In the genomic region with DNA sequence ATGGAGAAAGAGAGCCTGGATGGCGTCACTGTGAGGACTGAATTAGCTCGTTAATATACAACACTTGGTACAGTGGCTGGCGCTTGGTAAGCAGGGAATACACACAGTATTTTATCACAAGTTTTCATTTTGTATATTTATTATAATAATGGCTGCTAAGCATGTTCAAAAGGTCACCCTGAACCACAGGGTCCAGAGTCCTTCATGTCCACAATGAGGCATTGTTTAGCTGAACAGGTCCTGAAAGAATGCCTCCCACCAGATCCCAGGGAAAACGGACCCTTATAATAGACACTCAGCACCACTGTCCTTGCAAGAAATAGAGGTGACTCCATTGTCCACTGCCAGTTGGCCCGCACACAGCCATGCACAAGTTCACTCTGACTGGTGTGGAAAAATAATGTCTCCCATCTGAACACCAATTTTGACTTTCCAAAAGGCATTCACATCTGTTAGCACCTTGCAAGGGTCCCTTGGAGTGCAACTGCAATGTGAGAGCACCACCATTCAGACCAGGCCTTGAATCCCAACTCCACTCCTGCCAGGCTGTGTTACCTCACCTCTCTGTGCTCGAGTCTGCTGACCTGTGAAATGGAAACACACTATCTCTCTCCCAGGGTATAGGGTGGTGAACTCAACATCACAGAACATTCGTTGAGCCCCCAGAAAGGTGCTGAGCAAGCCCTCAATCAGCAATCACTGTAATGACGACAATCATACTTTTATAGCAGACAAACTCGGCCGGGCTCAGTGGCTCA, we compare ENCODE assay signal across 19 cellular contexts. TPM values are rescaled to one million over a fixed set of nuclear protein-coding genes. Genes with fewer than 3 reads are reported as not detected.
DNase-seq lines count a peak whose midpoint lies in the region; ATAC-seq and FAIRE-seq lines count a peak whose summit lies in the region.
"Had no signal": no experiment of that assay in that cellular context is flagged by ENCODE, and none has a peak within 500 bp of the region (broad histone marks: within the 10 kb centered on the region; RNA-seq: fewer than 3 reads in every experiment).

No MANE protein-coding gene starts in this region.

- H3K4me1 ChIP-seq in CD8-positive, alpha-beta memory T cell (ENCODE audit: insufficient read depth, low read length) = peaks cover 40% of the 10 kb centered on the region
- H3K4me1 ChIP-seq in trophoblast cell (ENCODE audit: control insufficient read depth in 1 of 2, insufficient read depth in 2 of 2, low read length in 2 of 2) = peaks cover 29 to 33% of the 10 kb centered on the region in 2 experiments

- H3K27me3 ChIP-seq in CD8-positive, alpha-beta memory T cell (ENCODE audit: insufficient read depth, low read length, poor library complexity, severe bottlenecking) = no peaks in the 10 kb centered on the region
- H3K27me3 ChIP-seq in trophoblast cell (ENCODE audit: insufficient read depth, low read length) = no peaks in the 10 kb centered on the region
- H3K27me3 ChIP-seq: brain microvascular endothelial cell, MG63, SJSA1 had no signal

- H3K9me3 ChIP-seq in CD8-positive, alpha-beta memory T cell (ENCODE audit: low read length) = no peaks in the 10 kb centered on the region
- H3K9me3 ChIP-seq in trophoblast cell (ENCODE audit: insufficient read depth, low read depth, low read length) = no peaks in the 10 kb centered on the region
- H3K9me3 ChIP-seq: MG63, prostate gland, SJSA1 had no signal

- no peak for FAIRE-seq in RCC 7860 (lab: Jason Lieb, UNC)
- FAIRE-seq: frontal cortex, kidney had no signal

- CTCF ChIA-PET in CD8-positive, alpha-beta memory T cell (lab: Charles Lee) = interaction anchor here (0.9 kb wide), 1 partner anchor 38 kb away, joined by 3 read pairs; no protein-coding TSS in a partner anchor

- no peak overlapping the region for H3K14ac ChIP-seq in trophoblast cell (ENCODE audit: low read length)

- H3K27ac Mint-ChIP-seq in activated CD4-positive, alpha-beta T cell treated with anti-CD3 and anti-CD28 coated beads, Interleukin-2, amount 10 ng/mL, durations not matched to agents 24 days and 14 days = peak overlapping the region; percentile 41
- H3K27ac Mint-ChIP-seq in CD8-positive, alpha-beta memory T cell = peak overlapping the region in 6 of 8 donors; percentile 19 to 98 (median 66)
- H3K27ac Mint-ChIP-seq in activated naive CD8-positive, alpha-beta T cell treated with anti-CD3 and anti-CD28 coated beads, Interleukin-2, amount 10 ng/mL, durations not matched to agents 7 days and 5 days = peak overlapping the region; percentile 9

- H3K27ac ChIP-seq in CD8-positive, alpha-beta memory T cell (ENCODE audit: low read depth, low read length) = no peak overlapping the region
- H3K27ac ChIP-seq in trophoblast cell (ENCODE audit: low read depth, low read length) = no peak overlapping the region
- H3K27ac ChIP-seq: brain microvascular endothelial cell, prostate gland, SJSA1 had no signal

- H3K36me3 Mint-ChIP-seq in activated CD4-positive, alpha-beta T cell treated with anti-CD3 and anti-CD28 coated beads, Interleukin-2, amount 10 ng/mL, durations not matched to agents 24 days and 14 days (ENCODE audit: low read depth) = peaks cover 47% of the 10 kb centered on the region
- peaks cover 0 to 16% (median 1%) of the 10 kb centered on the region in 3 donors for H3K36me3 Mint-ChIP-seq in CD8-positive, alpha-beta memory T cell
- H3K36me3 Mint-ChIP-seq in activated naive CD8-positive, alpha-beta T cell treated with anti-CD3 and anti-CD28 coated beads, Interleukin-2, amount 10 ng/mL, durations not matched to agents 7 days and 5 days = peaks cover 8% of the 10 kb centered on the region

- H3K4me1 Mint-ChIP-seq in activated CD4-positive, alpha-beta T cell treated with anti-CD3 and anti-CD28 coated beads, Interleukin-2, amount 10 ng/mL, durations not matched to agents 24 days and 14 days = peaks cover 52% of the 10 kb centered on the region
- H3K4me1 Mint-ChIP-seq in CD8-positive, alpha-beta memory T cell = peaks cover 55 to 81% (median 73%) of the 10 kb centered on the region in 3 donors
- peaks cover 45% of the 10 kb centered on the region for H3K4me1 Mint-ChIP-seq in activated naive CD8-positive, alpha-beta T cell treated with anti-CD3 and anti-CD28 coated beads, Interleukin-2, amount 10 ng/mL, durations not matched to agents 7 days and 5 days

- no CpG with 5 or more reads among the region's 10 CpGs for WGBS in trophoblast cell (ENCODE audit: extremely low coverage, insufficient coverage, insufficient read length)

- no peak overlapping the region for H2AFZ ChIP-seq in trophoblast cell (ENCODE audit: insufficient read depth, low read length, poor library complexity)

- peak overlapping the region; percentile 43 for H3K4me3 Mint-ChIP-seq in activated CD4-positive, alpha-beta T cell treated with anti-CD3 and anti-CD28 coated beads, Interleukin-2, amount 10 ng/mL, durations not matched to agents 24 days and 14 days
- H3K4me3 Mint-ChIP-seq in CD8-positive, alpha-beta memory T cell = peak overlapping the region in 1 of 7 donors; percentile 7
- no peak overlapping the region for H3K4me3 Mint-ChIP-seq in activated naive CD8-positive, alpha-beta T cell treated with anti-CD3 and anti-CD28 coated beads, Interleukin-2, amount 10 ng/mL, durations not matched to agents 7 days and 5 days

- H3K27me3 Mint-ChIP-seq in activated CD4-positive, alpha-beta T cell treated with anti-CD3 and anti-CD28 coated beads, Interleukin-2, amount 10 ng/mL, durations not matched to agents 24 days and 14 days = no peaks in the 10 kb centered on the region
- H3K27me3 Mint-ChIP-seq in CD8-positive, alpha-beta memory T cell = no peaks in the 10 kb centered on the region
- H3K27me3 Mint-ChIP-seq in activated naive CD8-positive, alpha-beta T cell treated with anti-CD3 and anti-CD28 coated beads, Interleukin-2, amount 10 ng/mL, durations not matched to agents 7 days and 5 days = no peaks in the 10 kb centered on the region

- peaks cover 65% of the 10 kb centered on the region for H3K79me2 ChIP-seq in trophoblast cell (ENCODE audit: control insufficient read depth, insufficient read depth, low read length, poor library complexity)

- no peak overlapping the region for H2AK5ac ChIP-seq in trophoblast cell (ENCODE audit: low read length)

- no peak overlapping the region for H4K91ac ChIP-seq in trophoblast cell (ENCODE audit: low read depth, low read length)

- no peak overlapping the region for H4K12ac ChIP-seq in trophoblast cell (ENCODE audit: low read depth, low read length)

- H3K9ac ChIP-seq in trophoblast cell (ENCODE audit: low read length) = no peak overlapping the region

- H2BK120ac ChIP-seq in trophoblast cell (ENCODE audit: insufficient read depth, low read length, poor library complexity) = no peak overlapping the region

- no peak overlapping the region for H3K4me2 ChIP-seq in trophoblast cell (ENCODE audit: low read length)

- ATAC-seq in activated naive CD8-positive, alpha-beta T cell treated with anti-CD3 and anti-CD28 coated beads, Interleukin-2, amount 10 ng/mL, durations not matched to agents 7 days and 5 days (ENCODE audit: low read depth) = no peak
- no peak for ATAC-seq in HG03196 (IDR thresholded peaks at IDR 0.05; ENCODE audit: unreplicated experiment)

- H3K4me3 ChIP-seq in CD8-positive, alpha-beta memory T cell (ENCODE audit: low read length) = no peak overlapping the region
- no peak overlapping the region for H3K4me3 ChIP-seq in trophoblast cell (ENCODE audit: low read depth, low read length)
- H3K4me3 ChIP-seq: MG63, prostate gland, SJSA1 had no signal

- peaks cover 5% of the 10 kb centered on the region for H3K36me3 ChIP-seq in CD8-positive, alpha-beta memory T cell (ENCODE audit: insufficient read depth, low read length)
- peaks cover 13 to 15% of the 10 kb centered on the region in 2 experiments for H3K36me3 ChIP-seq in trophoblast cell (ENCODE audit: control insufficient read depth in 1 of 2, insufficient read depth in 2 of 2, low read length in 2 of 2)
- H3K36me3 ChIP-seq: prostate gland had no signal

- peak overlapping the region; percentile 71 for H3K4ac ChIP-seq in trophoblast cell (ENCODE audit: low read depth, low read length)

- no peak overlapping the region for H3K23ac ChIP-seq in trophoblast cell (ENCODE audit: low read length)

- intact Hi-C loops in activated CD4-positive, alpha-beta T cell treated with anti-CD3 and anti-CD28 coated beads, Interleukin-2, amount 10 ng/mL, durations not matched to agents 24 days and 14 days (cut with micrococcal nuclease) = loop anchor here (10.0 kb wide), 1 partner anchor 524 kb away; a partner anchor contains a TSS

- no peak overlapping the region for H2BK5ac ChIP-seq in trophoblast cell (ENCODE audit: low read depth, low read length, poor library complexity)

- no peak overlapping the region for H4K8ac ChIP-seq in trophoblast cell (ENCODE audit: low read depth, low read length)

- no peak overlapping the region for H3K18ac ChIP-seq in trophoblast cell (ENCODE audit: low read length)

- no peaks in the 10 kb centered on the region for H3K9me3 Mint-ChIP-seq in activated CD4-positive, alpha-beta T cell treated with anti-CD3 and anti-CD28 coated beads, Interleukin-2, amount 10 ng/mL, durations not matched to agents 24 days and 14 days
- H3K9me3 Mint-ChIP-seq in CD8-positive, alpha-beta memory T cell = no peaks in the 10 kb centered on the region
- H3K9me3 Mint-ChIP-seq in activated naive CD8-positive, alpha-beta T cell treated with anti-CD3 and anti-CD28 coated beads, Interleukin-2, amount 10 ng/mL, durations not matched to agents 7 days and 5 days = no peaks in the 10 kb centered on the region

- POLR2A ChIA-PET in CD8-positive, alpha-beta memory T cell (lab: Charles Lee) = no interaction called here
- POLR2A ChIA-PET in activated naive CD8-positive, alpha-beta T cell treated with anti-CD3 and anti-CD28 coated beads, Interleukin-2, amount 10 ng/mL, durations not matched to agents 7 days and 5 days (lab: Charles Lee) = no interaction called here

- H3K79me1 ChIP-seq in trophoblast cell (ENCODE audit: low read length) = peaks cover 19% of the 10 kb centered on the region

- H2BK12ac ChIP-seq in trophoblast cell (ENCODE audit: low read length) = no peak overlapping the region

- DNase-seq in activated CD4-positive, alpha-beta T cell treated with anti-CD3 and anti-CD28 coated beads, Interleukin-2, amount 10 ng/mL, durations not matched to agents 24 days and 14 days = no peak
- DNase-seq in activated CD4-positive, alpha-beta T cell treated with anti-CD3 and anti-CD28 coated beads, Interleukin-2, amount 50 U/mL, for 1 hour = no peak
- no peak for DNase-seq in CD8-positive, alpha-beta memory T cell
- DNase-seq in activated naive CD8-positive, alpha-beta T cell treated with anti-CD3 and anti-CD28 coated beads, Interleukin-2, amount 10 ng/mL, durations not matched to agents 7 days and 5 days = no peak
- DNase-seq in trophoblast cell (no peak), RCC 7860 (ENCODE audit: low spot score) (no peak), occipital lobe (lab: John Stamatoyannopoulos, UW) (no peak)
- DNase-seq: 8988T; brain microvascular endothelial cell; COR-L47; kidney; MG63; midbrain; NCI-H2107; stimulated activated naive CD4-positive, alpha-beta T cell had no signal

RNA-seq across cellular contexts. Expression of a gene that starts 3.9 kb away (rescaled TPM):
- 508 and 515 TPM in 2 replicates for total RNA-seq in activated CD4-positive, alpha-beta T cell treated with anti-CD3 and anti-CD28 coated beads, Interleukin-2, amount 10 ng/mL, durations not matched to agents 24 days and 14 days
- 100 to 1,000 TPM; 409 to 422 TPM for total RNA-seq in CD8-positive, alpha-beta memory T cell
- polyA plus RNA-seq in CD8-positive, alpha-beta memory T cell = 92.8 TPM
- total RNA-seq in activated naive CD8-positive, alpha-beta T cell treated with anti-CD3 and anti-CD28 coated beads, Interleukin-2, amount 10 ng/mL, durations not matched to agents 7 days and 5 days = 100 to 1,000 TPM; 194 to 199 TPM
- 187 and 192 TPM in 2 replicates for polyA plus RNA-seq in trophoblast cell (2013)
- total RNA-seq in occipital lobe = 209 TPM

RNA-seq across cellular contexts. Expression of a gene that starts 32.5 kb away (rescaled TPM):
- 41.4 and 45.0 TPM in 2 replicates for total RNA-seq in activated CD4-positive, alpha-beta T cell treated with anti-CD3 and anti-CD28 coated beads, Interleukin-2, amount 10 ng/mL, durations not matched to agents 24 days and 14 days
- total RNA-seq in CD8-positive, alpha-beta memory T cell = 10 to 100 TPM; 21.7 to 21.8 TPM
- 25.4 TPM for polyA plus RNA-seq in CD8-positive, alpha-beta memory T cell
- 10 to 100 TPM; 19.1 to 24.8 TPM for total RNA-seq in activated naive CD8-positive, alpha-beta T cell treated with anti-CD3 and anti-CD28 coated beads, Interleukin-2, amount 10 ng/mL, durations not matched to agents 7 days and 5 days
- polyA plus RNA-seq in trophoblast cell (2013) = 66.6 and 67.9 TPM in 2 replicates
- total RNA-seq in occipital lobe = 56.3 TPM

Comparison
In these comparisons a context has a peak if more than half of its experiments do, and no peak if none do; other contexts are left out.
1. H3K27ac Mint-ChIP-seq: peak in every context shown above with its lines; median percentile 66 in CD8-positive, alpha-beta memory T cell; 41 in activated CD4-positive, alpha-beta T cell treated with anti-CD3 and anti-CD28 coated beads, Interleukin-2, amount 10 ng/mL, durations not matched to agents 24 days and 14 days; 9 in activated naive CD8-positive, alpha-beta T cell treated with anti-CD3 and anti-CD28 coated beads, Interleukin-2, amount 10 ng/mL, durations not matched to agents 7 days and 5 days.